In the genomic region with DNA sequence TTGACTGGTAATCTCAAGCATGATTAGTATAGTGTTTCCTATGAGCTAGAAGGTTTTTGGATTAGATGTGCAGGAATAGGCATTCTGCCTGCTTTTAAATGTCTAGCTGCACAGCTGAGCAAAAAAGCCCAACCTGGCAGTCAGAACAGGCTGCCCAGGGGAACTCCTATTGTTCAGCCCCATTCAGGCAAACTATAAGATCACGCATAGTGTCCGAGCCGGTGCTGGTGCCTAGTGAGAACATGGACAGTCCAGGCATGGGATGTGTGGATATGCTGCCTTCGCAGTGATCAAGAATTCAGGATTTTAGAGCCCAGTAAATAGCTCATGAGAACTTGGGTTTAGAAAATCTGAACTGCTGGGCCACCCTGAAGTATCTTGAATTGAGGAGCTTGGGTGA, we compare ENCODE assay signal across 8 cellular contexts.
"Had no signal": no experiment of that assay in that cellular context is flagged by ENCODE, and none has a peak within 500 bp of the region (broad histone marks: within the 10 kb centered on the region; RNA-seq: fewer than 3 reads in every experiment).

No MANE protein-coding gene starts in this region.

- DNase-seq: GDM1, GF-D8 had no signal

- FAIRE-seq: G401.6, GM12878, GM12891, GM12892, GM18507, GM19239 had no signal

- H3K4me3 ChIP-seq: GM12878 had no signal

- ATAC-seq: GM12878 had no signal
